Comparison of ENCODE assay signal across 8 cellular contexts in the genomic region with DNA sequence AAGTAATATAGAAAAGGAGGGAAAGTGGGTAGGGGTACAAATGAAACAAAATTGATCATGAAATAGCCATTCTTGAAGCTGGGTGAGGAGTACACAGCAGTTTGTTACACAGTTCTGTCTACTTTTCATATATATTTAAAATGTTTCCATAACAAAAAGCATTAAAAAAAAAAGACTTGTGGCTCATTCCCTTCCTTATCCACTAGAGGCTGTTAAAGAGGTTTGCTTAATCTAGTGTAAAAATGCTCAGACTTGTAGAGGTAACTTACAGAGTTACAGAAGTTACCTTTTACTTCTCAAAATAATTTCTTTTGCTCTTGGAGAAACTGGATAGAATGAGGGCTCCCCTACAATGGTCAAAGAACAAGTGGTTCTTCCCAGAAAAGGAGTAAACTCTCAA. TPM values are rescaled to one million over a fixed set of nuclear protein-coding genes. Genes with fewer than 3 reads are reported as not detected.
DNase-seq lines count a peak whose midpoint lies in the region; ATAC-seq and TF ChIP-seq lines count a peak whose summit lies in the region.

No MANE protein-coding gene starts in this region.

- ATAC-seq in DND-41 (ENCODE audit: insufficient read depth, low read depth) (peak; percentile 56; the same call in 1 of the 3 replicates), HG03565 (IDR thresholded peaks at IDR 0.05; ENCODE audit: unreplicated experiment) (no peak), GM21447 (IDR thresholded peaks at IDR 0.05; ENCODE audit: unreplicated experiment) (no peak)
- ATAC-seq in naive thymus-derived CD8-positive, alpha-beta T cell, result peak; percentile 33 to 39

- H3K36me3 ChIP-seq in DND-41 (ENCODE audit: insufficient read depth, low read length) (peaks cover 24% of the 10 kb centered on the region), ascending aorta (no peaks in the 10 kb centered on the region)

- H3K27me3 Mint-ChIP-seq in naive thymus-derived CD8-positive, alpha-beta T cell, result no peaks in the 10 kb centered on the region

- POLR2A ChIA-PET in naive thymus-derived CD8-positive, alpha-beta T cell (lab: Charles Lee), result interaction anchor here (1.5 kb wide), 1 partner anchor 12 kb away, joined by 5 read pairs; no protein-coding TSS in a partner anchor

- no peaks in the 10 kb centered on the region for H3K9me3 Mint-ChIP-seq in naive thymus-derived CD8-positive, alpha-beta T cell

- peak; percentile 57 for TF ChIP-seq CTCF in DND-41 (IDR thresholded peaks at IDR 0.05; ENCODE audit: borderline replicate concordance, extremely low read depth, low read length, poor library complexity, severe bottlenecking)
- peak; percentile 20 to 50 (median 27) for TF ChIP-seq CTCF in ascending aorta (IDR thresholded peaks at IDR 0.05)
- TF ChIP-seq CTCF in GM13976 (IDR thresholded peaks at IDR 0.05; ENCODE audit: borderline replicate concordance, control extremely low read depth, extremely low read depth, insufficient read depth, missing control alignments), result no peak

- no peak overlapping the region for H3K4me3 ChIP-seq in DND-41 (ENCODE audit: low read depth in 1 of 2, low read length in 2 of 2)
- H3K4me3 ChIP-seq in ascending aorta, result no peak overlapping the region

- peak overlapping the region in 4 of 10 donors; percentile 12 to 56 (median 34) for H3K4me3 Mint-ChIP-seq in naive thymus-derived CD8-positive, alpha-beta T cell

- peak overlapping the region; percentile 87 to 93 (median 90) for H3K27ac Mint-ChIP-seq in naive thymus-derived CD8-positive, alpha-beta T cell

- H3K4me1 ChIP-seq in DND-41 (ENCODE audit: insufficient read depth, low read length) (peaks cover 5% of the 10 kb centered on the region; the same call in 1 of the 2 replicates), ascending aorta (peaks cover 6 to 25% of the 10 kb centered on the region in 2 donors)

- peaks cover 94% of the 10 kb centered on the region for H3K79me2 ChIP-seq in DND-41 (ENCODE audit: insufficient read depth, low read length)

- peaks cover 37 to 94% (median 86%) of the 10 kb centered on the region in 4 donors for H3K4me1 Mint-ChIP-seq in naive thymus-derived CD8-positive, alpha-beta T cell

- H3K9me3 ChIP-seq in DND-41 (ENCODE audit: insufficient read depth, low read length, severe bottlenecking) (no peaks in the 10 kb centered on the region), ascending aorta (no peaks in the 10 kb centered on the region)

- peaks cover 0 to 26% (median 0%) of the 10 kb centered on the region in 3 donors for H3K36me3 Mint-ChIP-seq in naive thymus-derived CD8-positive, alpha-beta T cell

- H4K20me1 ChIP-seq in DND-41 (ENCODE audit: insufficient read depth, low read length), result no peaks in the 10 kb centered on the region

- intact Hi-C loops in ascending aorta (cut with DNase I), result loop anchor here (2.0 kb wide), 1 partner anchor 77 kb away; no protein-coding TSS in a partner anchor

- H3K27me3 ChIP-seq in DND-41 (ENCODE audit: insufficient read depth, low read length, poor library complexity) (no peaks in the 10 kb centered on the region), ascending aorta (no peaks in the 10 kb centered on the region)

- no peak overlapping the region for H3K4me2 ChIP-seq in DND-41 (ENCODE audit: insufficient read depth, low read length)

- no peak overlapping the region for H3K9ac ChIP-seq in DND-41 (ENCODE audit: low read depth, low read length)

- DNase-seq in DND-41 (no peak), M059J (ENCODE audit: low read depth) (peak; percentile 27), ascending aorta (ENCODE audit: low spot score in 2 of 2) (no peak), GM13976 (ENCODE audit: low spot score) (no peak), NCI-H345 (lab: John Stamatoyannopoulos, UW) (no peak)
- DNase-seq in naive thymus-derived CD8-positive, alpha-beta T cell, result peak in 2 of 10 donors; percentile 39 to 44

- no peak overlapping the region for H3K27ac ChIP-seq in DND-41 (ENCODE audit: low read length)
- peak overlapping the region; percentile 38 to 42 for H3K27ac ChIP-seq in ascending aorta

- in situ Hi-C loops in GM13976 (cut with MboI; ENCODE audit: low sequenced_read_pairs, unreplicated experiment), result no loop called here

- H2AFZ ChIP-seq in DND-41 (ENCODE audit: low read depth, low read length), result no peak overlapping the region

RNA-seq across cellular contexts. Expression of gene WIPF1, which starts 8.1 kb away (rescaled TPM):
- total RNA-seq in M059J (2014; rRNA removed; shearing (Covaris generic)), result 5.2 and 10.6 TPM in 2 replicates
- 26.1 TPM for total RNA-seq in ascending aorta
- 100 to 1,000 TPM; 408 to 419 TPM for total RNA-seq in naive thymus-derived CD8-positive, alpha-beta T cell
- polyA plus RNA-seq in naive thymus-derived CD8-positive, alpha-beta T cell, result 100 to 1,000 TPM in 2 of 3 donors, 10 to 100 TPM in 1; 97.5 to 116 (median 103) TPM

Comparison
In these comparisons a context has a peak if more than half of its experiments do, and no peak if none do; other contexts are left out.
1. ATAC-seq: peak in DND-41 (single experiment) and naive thymus-derived CD8-positive, alpha-beta T cell (2 of 2); none in HG03565 (single experiment) and GM21447 (single experiment).
2. RNA of gene WIPF1, which starts 8.1 kb away (total RNA-seq): 408 to 419 TPM in naive thymus-derived CD8-positive, alpha-beta T cell; 26.1 TPM in ascending aorta (single experiment) and 5.2 to 10.6 TPM in M059J; every median in the first group is over 10 times any median in the second.